15 cellular contexts compared by ENCODE assay signal in genomic region chr20:59123011-59123676, GRCh38. TPM values are rescaled to one million over a fixed set of nuclear protein-coding genes. Genes with fewer than 3 reads are reported as not detected.
A peak's percentile ranks its signal among the peaks of the same experiment; 100 is the strongest.
DNase-seq lines count a peak whose midpoint lies in the region; ATAC-seq lines count a peak whose summit lies in the region.
"Had no signal": no experiment of that assay in that cellular context is flagged by ENCODE, and none has a peak within 500 bp of the region (broad histone marks: within the 10 kb centered on the region; RNA-seq: fewer than 3 reads in every experiment).

No MANE protein-coding gene starts in this region.

- peak overlapping the region; percentile 92 to 94 for H3K27ac Mint-ChIP-seq in stimulated activated naive CD8-positive, alpha-beta T cell treated with anti-CD3 and anti-CD28 coated beads, Interleukin-15, amount 100 ng/mL, for 72 hours

- peak overlapping the region; percentile 7 for H3K4me3 ChIP-seq in mononuclear cell (ENCODE audit: low read length)
- H3K4me3 ChIP-seq: heart left ventricle, smooth muscle cell had no signal

- H3K27me3 ChIP-seq in mononuclear cell (ENCODE audit: insufficient read depth, low read length), result no peaks in the 10 kb centered on the region

- ATAC-seq in activated CD4-positive, CD25-positive, alpha-beta regulatory T cell treated with anti-CD3 and anti-CD28 coated beads, Interleukin-2, amount 50 U/mL, for 24 hours, result peak; percentile 37 to 42
- peak; percentile 67 for ATAC-seq in stimulated activated naive CD8-positive, alpha-beta T cell treated with anti-CD3 and anti-CD28 coated beads, Interleukin-15, amount 100 ng/mL, for 72 hours
- ATAC-seq in GM21619 (IDR thresholded peaks at IDR 0.05; ENCODE audit: unreplicated experiment) (no peak), HG02759 (IDR thresholded peaks at IDR 0.05; ENCODE audit: unreplicated experiment) (no peak)
- ATAC-seq: heart left ventricle, PC-3 had no signal

- H3K27me3 Mint-ChIP-seq in stimulated activated naive CD8-positive, alpha-beta T cell treated with anti-CD3 and anti-CD28 coated beads, Interleukin-15, amount 100 ng/mL, for 72 hours, result no peaks in the 10 kb centered on the region

- H3K4me3 Mint-ChIP-seq in stimulated activated naive CD8-positive, alpha-beta T cell treated with anti-CD3 and anti-CD28 coated beads, Interleukin-15, amount 100 ng/mL, for 72 hours, result peak overlapping the region; percentile 78

- no peaks in the 10 kb centered on the region for H3K9me3 ChIP-seq in mononuclear cell (ENCODE audit: low read depth, low read length)

- peaks cover 85% of the 10 kb centered on the region for H3K4me1 Mint-ChIP-seq in stimulated activated naive CD8-positive, alpha-beta T cell treated with anti-CD3 and anti-CD28 coated beads, Interleukin-15, amount 100 ng/mL, for 72 hours

- no peak for DNase-seq in activated CD4-positive, CD25-positive, alpha-beta regulatory T cell (lab: John Stamatoyannopoulos, UW)
- peak; percentile 57 to 58 for DNase-seq in activated T-cell treated with anti-CD3 and anti-CD28 coated beads, Interleukin-2, amount 50 U/mL, for 48 hours
- peak; percentile 17 to 36 for DNase-seq in stimulated activated naive CD8-positive, alpha-beta T cell treated with anti-CD3 and anti-CD28 coated beads, Interleukin-15, amount 100 ng/mL, for 72 hours
- DNase-seq in globus pallidus (ENCODE audit: low spot score), result no peak
- DNase-seq: 8988T, heart left ventricle, mesendoderm, NCI-H187, PC-3, trophoblast cell had no signal

- peaks cover 0 to 8% of the 10 kb centered on the region in 2 donors for H3K9me3 Mint-ChIP-seq in stimulated activated naive CD8-positive, alpha-beta T cell treated with anti-CD3 and anti-CD28 coated beads, Interleukin-15, amount 100 ng/mL, for 72 hours

- peaks cover 58% of the 10 kb centered on the region for H3K4me1 ChIP-seq in mononuclear cell (ENCODE audit: insufficient read depth, low read length)

RNA-seq across cellular contexts. Expression of gene ZNF831, which starts 40.5 kb away (rescaled TPM):
- 19.8 TPM for total RNA-seq in mononuclear cell
- total RNA-seq: PC-3, smooth muscle cell had no signal

Comparison
In these comparisons a context has a peak if more than half of its experiments do, and no peak if none do; other contexts are left out.
1. ATAC-seq: peak in activated CD4-positive, CD25-positive, alpha-beta regulatory T cell treated with anti-CD3 and anti-CD28 coated beads, Interleukin-2, amount 50 U/mL, for 24 hours (2 of 2) and stimulated activated naive CD8-positive, alpha-beta T cell treated with anti-CD3 and anti-CD28 coated beads, Interleukin-15, amount 100 ng/mL, for 72 hours (single experiment); none in GM21619 (single experiment) and HG02759 (single experiment).
2. DNase-seq: peak in activated T-cell treated with anti-CD3 and anti-CD28 coated beads, Interleukin-2, amount 50 U/mL, for 48 hours (2 of 2) and stimulated activated naive CD8-positive, alpha-beta T cell treated with anti-CD3 and anti-CD28 coated beads, Interleukin-15, amount 100 ng/mL, for 72 hours (2 of 2); none in activated CD4-positive, CD25-positive, alpha-beta regulatory T cell (0 of 4) and globus pallidus (single experiment).